38 cellular contexts compared by ENCODE assay signal in the genomic region with DNA sequence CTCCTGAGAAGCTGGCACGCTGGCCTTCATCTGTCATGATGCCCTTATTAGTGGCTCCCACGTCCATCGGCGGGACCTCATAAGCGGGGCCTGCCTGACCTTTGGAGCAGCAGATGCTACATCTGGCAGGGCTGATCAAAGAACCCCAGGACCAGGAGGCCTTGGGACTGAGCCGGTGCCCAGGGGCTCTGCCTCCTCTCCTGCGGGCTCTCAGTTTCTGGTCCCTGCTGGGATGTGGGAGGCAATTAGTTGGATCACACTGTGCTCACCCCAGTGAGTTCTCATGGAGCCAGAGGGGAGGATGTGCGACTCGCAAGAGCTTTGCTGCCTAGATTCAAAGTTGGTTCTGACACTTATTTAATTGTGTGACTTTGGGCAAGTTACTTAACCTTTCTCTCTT. TPM values are rescaled to one million over a fixed set of nuclear protein-coding genes. Genes with fewer than 3 reads are reported as not detected.
"Had no signal": no experiment of that assay in that cellular context is flagged by ENCODE, and none has a peak within 500 bp of the region (broad histone marks: within the 10 kb centered on the region; RNA-seq: fewer than 3 reads in every experiment).

No MANE protein-coding gene starts in this region.

- DNase-seq: activated B cell treated with CpG ODN at 0.5 μM for 24 hours; activated CD4-positive, alpha-beta memory T cell treated with anti-CD3 and anti-CD28 coated beads, Interleukin-2, amount 10 ng/mL, durations not matched to agents 7 days and 5 days; activated CD4-positive, alpha-beta T cell treated with anti-CD3 and anti-CD28 coated beads for 4 hours; activated CD4-positive, alpha-beta T cell treated with anti-CD3 and anti-CD28 coated beads, Interleukin-2, amount 10 ng/mL, durations not matched to agents 24 days and 14 days; activated CD4-positive, alpha-beta T cell treated with anti-CD3 and anti-CD28 coated beads, Interleukin-2, amount 50 U/mL, for 1 hour; activated CD4-positive, alpha-beta T cell treated with anti-CD3 and anti-CD28 coated beads, Interleukin-2, amount 50 U/mL, for 48 hours; activated CD4-positive, CD25-positive, alpha-beta regulatory T cell treated with anti-CD3 and anti-CD28 coated beads, Interleukin-2, amount 50 U/mL, for 72 hours; activated CD8-positive, alpha-beta memory T cell treated with anti-CD3 and anti-CD28 coated beads for 24 hours; activated CD8-positive, alpha-beta memory T cell treated with anti-CD3 and anti-CD28 coated beads, Interleukin-2, amount 10 ng/mL, durations not matched to agents 7 days and 5 days; activated CD8-positive, alpha-beta memory T cell treated with anti-CD3 and anti-CD28 coated beads, Interleukin-2, amount 50 U/mL, for 48 hours; activated CD8-positive, alpha-beta T cell treated with anti-CD3 and anti-CD28 coated beads, Interleukin-2, amount 10 ng/mL, durations not matched to agents 7 days and 5 days; activated effector memory CD4-positive, alpha-beta T cell treated with Interleukin-2 at 50 U/mL for 16 hours; activated gamma-delta T cell; activated naive CD4-positive, alpha-beta T cell treated with anti-CD3 and anti-CD28 coated beads, Interleukin-2, amount 10 ng/mL, durations not matched to agents 7 days and 5 days; activated naive CD4-positive, alpha-beta T cell treated with Interleukin-2 at 50 U/mL for 16 hours; activated naive CD8-positive, alpha-beta T cell treated with anti-CD3 and anti-CD28 coated beads, Interleukin-2, amount 10 ng/mL, durations not matched to agents 7 days and 5 days; activated naive CD8-positive, alpha-beta T cell treated with anti-CD3 and anti-CD28 coated beads, Interleukin-2, amount 50 U/mL, for 24 hours; activated T-cell treated with anti-CD3 and anti-CD28 coated beads, Interleukin-2, amount 50 U/mL, for 24 hours; activated T-cell treated with anti-CD3 and anti-CD28 coated beads, Interleukin-2, amount 50 U/mL, for 48 hours; amygdala; anterior cingulate cortex; caudate nucleus; cerebellar nuclear complex; T-helper 1 cell; T-helper 2 cell; T-helper 9 cell had no signal

- H3K4me3 ChIP-seq: ascending aorta, cardiac muscle cell had no signal

- H3K4me3 Mint-ChIP-seq: activated B cell treated with CpG ODN at 0.5 μM for 24 hours; activated CD4-positive, alpha-beta memory T cell treated with anti-CD3 and anti-CD28 coated beads, Interleukin-2, amount 10 ng/mL, durations not matched to agents 7 days and 5 days; activated CD4-positive, alpha-beta T cell treated with anti-CD3 and anti-CD28 coated beads, Interleukin-2, amount 10 ng/mL, durations not matched to agents 24 days and 14 days; activated CD8-positive, alpha-beta memory T cell treated with anti-CD3 and anti-CD28 coated beads, Interleukin-2, amount 10 ng/mL, durations not matched to agents 7 days and 5 days; activated CD8-positive, alpha-beta T cell treated with anti-CD3 and anti-CD28 coated beads, Interleukin-2, amount 10 ng/mL, durations not matched to agents 7 days and 5 days; activated naive CD4-positive, alpha-beta T cell treated with anti-CD3 and anti-CD28 coated beads, Interleukin-2, amount 10 ng/mL, durations not matched to agents 7 days and 5 days; activated naive CD4-positive, alpha-beta T cell treated with anti-CD3 and anti-CD28 coated beads, Interleukin-2, amount 50 U/mL, for 24 hours; activated naive CD8-positive, alpha-beta T cell; activated naive CD8-positive, alpha-beta T cell treated with anti-CD3 and anti-CD28 coated beads, Interleukin-2, amount 10 ng/mL, durations not matched to agents 7 days and 5 days; activated naive CD8-positive, alpha-beta T cell treated with anti-CD3 and anti-CD28 coated beads, Interleukin-2, amount 50 U/mL, for 24 hours; activated T-cell treated with anti-CD3 and anti-CD28 coated beads, Interleukin-2, amount 50 U/mL, for 24 hours; brain; central memory CD8-positive, alpha-beta T cell; T-helper 1 cell treated with Interleukin-12 subunit alpha and Interleukin-12 subunit beta and Interleukin-4 antibody, amounts not matched to agents 30 μg/mL and 1 μg/mL, for 36 hours; T-helper 2 cell treated with Interferon-gamma antibody and Interleukin-4, amounts not matched to agents 5 μg/mL and 100 μg/mL, for 36 hours had no signal

- ATAC-seq: activated CD8-positive, alpha-beta memory T cell treated with anti-CD3 and anti-CD28 coated beads, Interleukin-2, amount 10 ng/mL, durations not matched to agents 7 days and 5 days; activated CD8-positive, alpha-beta T cell treated with anti-CD3 and anti-CD28 coated beads, Interleukin-2, amount 10 ng/mL, durations not matched to agents 7 days and 5 days; activated naive CD8-positive, alpha-beta T cell treated with anti-CD3 and anti-CD28 coated beads, Interleukin-2, amount 50 U/mL, for 24 hours had no signal

- H3K4me1 ChIP-seq: ascending aorta had no signal

- FAIRE-seq: TTC549 had no signal

- H3K27ac Mint-ChIP-seq: activated B cell treated with CpG ODN at 0.5 μM for 24 hours; activated CD4-positive, alpha-beta memory T cell treated with anti-CD3 and anti-CD28 coated beads, Interleukin-2, amount 10 ng/mL, durations not matched to agents 7 days and 5 days; activated CD4-positive, alpha-beta T cell treated with anti-CD3 and anti-CD28 coated beads, Interleukin-2, amount 10 ng/mL, durations not matched to agents 24 days and 14 days; activated CD8-positive, alpha-beta memory T cell treated with anti-CD3 and anti-CD28 coated beads, Interleukin-2, amount 10 ng/mL, durations not matched to agents 7 days and 5 days; activated CD8-positive, alpha-beta T cell treated with anti-CD3 and anti-CD28 coated beads, Interleukin-2, amount 10 ng/mL, durations not matched to agents 7 days and 5 days; activated naive CD4-positive, alpha-beta T cell treated with anti-CD3 and anti-CD28 coated beads, Interleukin-2, amount 10 ng/mL, durations not matched to agents 7 days and 5 days; activated naive CD4-positive, alpha-beta T cell treated with anti-CD3 and anti-CD28 coated beads, Interleukin-2, amount 50 U/mL, for 24 hours; activated naive CD8-positive, alpha-beta T cell; activated naive CD8-positive, alpha-beta T cell treated with anti-CD3 and anti-CD28 coated beads, Interleukin-2, amount 50 U/mL, for 24 hours; activated T-cell treated with anti-CD3 and anti-CD28 coated beads, Interleukin-2, amount 50 U/mL, for 24 hours; activated T-helper 2 cell treated with anti-CD3 and anti-CD28 coated beads, Interferon-gamma antibody, Interleukin-2, Interleukin-4, amounts not matched to agents 10 μg/mL and 5 μg/mL and 100 μg/mL, durations not matched to agents 14 hours and 24 hours and 36 hours; brain; T-helper 1 cell treated with Interleukin-12 subunit alpha and Interleukin-12 subunit beta and Interleukin-4 antibody, amounts not matched to agents 30 μg/mL and 1 μg/mL, for 36 hours; T-helper 2 cell treated with Interferon-gamma antibody and Interleukin-4, amounts not matched to agents 5 μg/mL and 100 μg/mL, for 36 hours had no signal

- H3K36me3 Mint-ChIP-seq: brain had no signal

- H3K27me3 ChIP-seq: ascending aorta, cardiac muscle cell had no signal

- H3K27me3 Mint-ChIP-seq: activated CD8-positive, alpha-beta memory T cell treated with anti-CD3 and anti-CD28 coated beads, Interleukin-2, amount 10 ng/mL, durations not matched to agents 7 days and 5 days; activated naive CD4-positive, alpha-beta T cell treated with anti-CD3 and anti-CD28 coated beads, Interleukin-2, amount 50 U/mL, for 24 hours; activated naive CD8-positive, alpha-beta T cell; activated T-cell treated with anti-CD3 and anti-CD28 coated beads, Interleukin-2, amount 50 U/mL, for 24 hours; central memory CD8-positive, alpha-beta T cell had no signal

- H3K36me3 ChIP-seq: ascending aorta, cardiac muscle cell had no signal

- H3K27ac ChIP-seq: ascending aorta, cardiac muscle cell, VCaP had no signal

RNA-seq across cellular contexts. Expression of gene SFRP5, which starts 28.7 kb away (rescaled TPM):
- total RNA-seq: activated B cell treated with CpG ODN at 0.5 μM for 24 hours; activated CD4-positive, alpha-beta memory T cell treated with anti-CD3 and anti-CD28 coated beads, Interleukin-2, amount 10 ng/mL, durations not matched to agents 7 days and 5 days; activated CD4-positive, alpha-beta T cell treated with anti-CD3 and anti-CD28 coated beads, Interleukin-2, amount 10 ng/mL, durations not matched to agents 24 days and 14 days; activated CD8-positive, alpha-beta memory T cell treated with anti-CD3 and anti-CD28 coated beads, Interleukin-2, amount 10 ng/mL, durations not matched to agents 7 days and 5 days; activated T-helper 2 cell treated with anti-CD3 and anti-CD28 coated beads, Interferon-gamma antibody, Interleukin-2, Interleukin-4, amounts not matched to agents 10 μg/mL and 5 μg/mL and 100 μg/mL, durations not matched to agents 14 hours and 24 hours and 36 hours; ascending aorta; bronchial epithelial cell had no signal
